8 cellular contexts compared by ENCODE assay signal in the genomic region with DNA sequence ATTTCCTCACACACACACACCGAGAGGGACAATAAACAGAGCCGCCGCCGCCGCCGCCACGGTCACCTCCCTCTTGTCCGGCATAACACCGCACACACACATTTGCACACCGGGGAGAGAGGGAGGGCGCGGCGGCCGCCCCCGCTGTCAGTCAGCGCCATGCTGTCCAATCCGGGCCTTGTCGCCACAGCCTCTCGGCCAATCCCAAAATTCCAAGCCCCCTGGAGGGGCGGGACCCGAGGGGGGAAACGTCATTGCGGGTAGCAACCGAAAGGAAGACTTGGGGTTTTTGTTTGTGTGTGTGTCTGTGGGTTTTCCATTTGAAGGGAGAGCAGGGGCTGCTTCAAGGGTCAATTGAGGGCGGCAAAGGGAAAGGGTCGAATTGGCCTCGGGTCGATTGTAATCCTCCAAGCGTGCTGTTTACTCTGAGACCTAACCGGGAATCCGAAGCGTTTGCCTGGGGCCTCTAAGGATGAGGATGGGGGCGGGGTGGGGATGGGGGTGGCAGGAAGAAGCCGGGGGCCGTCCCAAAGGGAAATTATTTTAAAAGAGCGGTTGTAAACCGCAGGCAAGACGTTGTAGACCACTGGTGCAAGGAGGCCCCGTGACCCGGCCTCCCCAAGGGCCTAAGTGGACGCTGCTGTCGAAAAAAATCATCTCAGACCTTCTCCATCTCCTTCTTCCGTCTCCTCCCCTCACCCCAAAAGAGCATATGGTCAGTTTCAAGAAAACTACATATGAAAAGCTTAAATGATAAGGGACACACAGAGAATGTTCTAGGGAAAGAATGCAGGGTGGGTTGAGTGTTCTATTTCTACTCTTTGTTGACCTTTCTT. TPM values are rescaled to one million over a fixed set of nuclear protein-coding genes. Genes with fewer than 3 reads are reported as not detected.
DNase-seq lines count a peak whose midpoint lies in the region; TF ChIP-seq lines count a peak whose summit lies in the region.

A gene with protein sequence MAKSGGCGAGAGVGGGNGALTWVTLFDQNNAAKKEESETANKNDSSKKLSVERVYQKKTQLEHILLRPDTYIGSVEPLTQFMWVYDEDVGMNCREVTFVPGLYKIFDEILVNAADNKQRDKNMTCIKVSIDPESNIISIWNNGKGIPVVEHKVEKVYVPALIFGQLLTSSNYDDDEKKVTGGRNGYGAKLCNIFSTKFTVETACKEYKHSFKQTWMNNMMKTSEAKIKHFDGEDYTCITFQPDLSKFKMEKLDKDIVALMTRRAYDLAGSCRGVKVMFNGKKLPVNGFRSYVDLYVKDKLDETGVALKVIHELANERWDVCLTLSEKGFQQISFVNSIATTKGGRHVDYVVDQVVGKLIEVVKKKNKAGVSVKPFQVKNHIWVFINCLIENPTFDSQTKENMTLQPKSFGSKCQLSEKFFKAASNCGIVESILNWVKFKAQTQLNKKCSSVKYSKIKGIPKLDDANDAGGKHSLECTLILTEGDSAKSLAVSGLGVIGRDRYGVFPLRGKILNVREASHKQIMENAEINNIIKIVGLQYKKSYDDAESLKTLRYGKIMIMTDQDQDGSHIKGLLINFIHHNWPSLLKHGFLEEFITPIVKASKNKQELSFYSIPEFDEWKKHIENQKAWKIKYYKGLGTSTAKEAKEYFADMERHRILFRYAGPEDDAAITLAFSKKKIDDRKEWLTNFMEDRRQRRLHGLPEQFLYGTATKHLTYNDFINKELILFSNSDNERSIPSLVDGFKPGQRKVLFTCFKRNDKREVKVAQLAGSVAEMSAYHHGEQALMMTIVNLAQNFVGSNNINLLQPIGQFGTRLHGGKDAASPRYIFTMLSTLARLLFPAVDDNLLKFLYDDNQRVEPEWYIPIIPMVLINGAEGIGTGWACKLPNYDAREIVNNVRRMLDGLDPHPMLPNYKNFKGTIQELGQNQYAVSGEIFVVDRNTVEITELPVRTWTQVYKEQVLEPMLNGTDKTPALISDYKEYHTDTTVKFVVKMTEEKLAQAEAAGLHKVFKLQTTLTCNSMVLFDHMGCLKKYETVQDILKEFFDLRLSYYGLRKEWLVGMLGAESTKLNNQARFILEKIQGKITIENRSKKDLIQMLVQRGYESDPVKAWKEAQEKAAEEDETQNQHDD (N-terminal part only) (minus strand): TSS at position 98 of the 836 bp plus-strand sequence. CDS start 610 bp downstream, outside the sequence.

- H2AFZ ChIP-seq in H9 (ENCODE audit: low read length) = no peak within 1 kb of the TSS

- H3K27me3 ChIP-seq in H9 (ENCODE audit: insufficient read depth, low read length) (no peaks in the 10 kb centered on the region), MG63 (no peaks in the 10 kb centered on the region)

- H3K4me3 ChIP-seq in MG63 (peak within 1 kb of the TSS; percentile 76), fibroblast of the aortic adventitia (ENCODE audit: low read depth, low read length) (peak within 1 kb of the TSS; percentile 78)

- H3K27me3 Mint-ChIP-seq in H9 (ENCODE audit: low read depth) = no peaks in the 10 kb centered on the region
- H3K27me3 Mint-ChIP-seq in nephron (ENCODE audit: low read depth) = no peaks in the 10 kb centered on the region
- no peaks in the 10 kb centered on the region for H3K27me3 Mint-ChIP-seq in stimulated activated naive CD8-positive, alpha-beta T cell treated with anti-CD3 and anti-CD28 coated beads, Interleukin-15, Interleukin-2, amounts not matched to agents 100 ng/mL and 50 ng/mL, for 24 hours

- peaks cover 2% of the 10 kb centered on the region for H4K20me1 ChIP-seq in H9 (ENCODE audit: control insufficient read depth, insufficient read depth, insufficient read length)

- no peaks in the 10 kb centered on the region for H3K36me3 ChIP-seq in MG63

- peaks cover 17% of the 10 kb centered on the region for H3K23me2 ChIP-seq in H9 (ENCODE audit: insufficient read length, low read depth, low read length, poor library complexity, severe bottlenecking)

- H3K4me3 Mint-ChIP-seq in H9 = peak within 1 kb of the TSS; percentile 91 to 97
- H3K4me3 Mint-ChIP-seq in nephron = peak within 1 kb of the TSS; percentile 85 to 98 (median 96)
- H3K4me3 Mint-ChIP-seq in stimulated activated naive CD8-positive, alpha-beta T cell treated with anti-CD3 and anti-CD28 coated beads, Interleukin-15, Interleukin-2, amounts not matched to agents 100 ng/mL and 50 ng/mL, for 24 hours = peak within 1 kb of the TSS; percentile 95

- TF ChIP-seq CTCF in H9 (conservative IDR thresholded peaks at IDR 0.05) (no peak), fibroblast of the aortic adventitia (IDR thresholded peaks at IDR 0.05; ENCODE audit: insufficient read depth, low read length) (no peak), nephron (IDR thresholded peaks at IDR 0.05; ENCODE audit: unreplicated experiment in 3 of 3) (no peak)

- no peak within 1 kb of the TSS for H4K5ac ChIP-seq in H9 (ENCODE audit: insufficient read length, low read depth, low read length)

- H2BK15ac ChIP-seq in H9 (ENCODE audit: low read depth, low read length) = no peak within 1 kb of the TSS

- no peak within 1 kb of the TSS for H3K56ac ChIP-seq in H9 (ENCODE audit: insufficient read length, low read depth, low read length)

- H4K8ac ChIP-seq in H9 (replicated peaks; ENCODE audit: insufficient read length, low read depth, low read length) = no peak within 1 kb of the TSS

- H2BK120ac ChIP-seq in H9 (ENCODE audit: low read depth, low read length, poor library complexity, severe bottlenecking) = no peak within 1 kb of the TSS

- no peak within 1 kb of the TSS for H2BK20ac ChIP-seq in H9 (ENCODE audit: low read depth, low read length, poor library complexity, severe bottlenecking)

- H3K14ac ChIP-seq in H9 (ENCODE audit: insufficient read depth, low read length) = peak within 1 kb of the TSS; percentile 96

- H3K79me1 ChIP-seq in H9 (ENCODE audit: insufficient read depth, low read depth, low read length, poor library complexity, severe bottlenecking) = peaks cover 4% of the 10 kb centered on the region

- no peak within 1 kb of the TSS; the same call in 1 of the 2 replicates for H3K4ac ChIP-seq in H9 (ENCODE audit: low read depth, low read length)

- H3K9ac ChIP-seq in H9 (ENCODE audit: extremely low read depth, insufficient read length, low read length) = peak within 1 kb of the TSS; percentile 92

- no peaks in the 10 kb centered on the region for H3K9me3 Mint-ChIP-seq in H9
- no peaks in the 10 kb centered on the region for H3K9me3 Mint-ChIP-seq in nephron
- H3K9me3 Mint-ChIP-seq in stimulated activated naive CD8-positive, alpha-beta T cell treated with anti-CD3 and anti-CD28 coated beads, Interleukin-15, Interleukin-2, amounts not matched to agents 100 ng/mL and 50 ng/mL, for 24 hours = no peaks in the 10 kb centered on the region

- H3K9me3 ChIP-seq in H9 (ENCODE audit: control insufficient read depth, low read depth, low read length) (no peaks in the 10 kb centered on the region), MG63 (no peaks in the 10 kb centered on the region)

- H3K4me1 ChIP-seq in H9 (ENCODE audit: insufficient read depth, low read length) = no peaks in the 10 kb centered on the region; the same call in 1 of the 2 replicates

- H2BK5ac ChIP-seq in H9 (ENCODE audit: insufficient read length, low read length) = peak within 1 kb of the TSS; percentile 31

- WGBS in H9 (ENCODE audit: extremely low coverage, insufficient read length, low lambda C conversion rate) = no CpG with 5 or more reads among the region's 43 CpGs

- H3K18ac ChIP-seq in H9 (ENCODE audit: insufficient read length, low read depth, low read length) = peak within 1 kb of the TSS; percentile 95

- peaks cover 34 to 36% of the 10 kb centered on the region in 2 experiments for H3K4me1 Mint-ChIP-seq in H9
- peaks cover 35% of the 10 kb centered on the region for H3K4me1 Mint-ChIP-seq in nephron
- H3K4me1 Mint-ChIP-seq in stimulated activated naive CD8-positive, alpha-beta T cell treated with anti-CD3 and anti-CD28 coated beads, Interleukin-15, Interleukin-2, amounts not matched to agents 100 ng/mL and 50 ng/mL, for 24 hours (ENCODE audit: low read depth) = peaks cover 48% of the 10 kb centered on the region

- H4K91ac ChIP-seq in H9 (ENCODE audit: insufficient read length, low read depth, low read length) = no peak within 1 kb of the TSS

- H3K27ac Mint-ChIP-seq in H9 = peak within 1 kb of the TSS; percentile 99 to 100 (median 100)
- H3K27ac Mint-ChIP-seq in nephron = peak within 1 kb of the TSS; percentile 99 to 100 (median 100)
- H3K27ac Mint-ChIP-seq in stimulated activated naive CD8-positive, alpha-beta T cell treated with anti-CD3 and anti-CD28 coated beads, Interleukin-15, Interleukin-2, amounts not matched to agents 100 ng/mL and 50 ng/mL, for 24 hours = peak within 1 kb of the TSS; percentile 93

- no peak within 1 kb of the TSS for H3T11ph ChIP-seq in H9 (ENCODE audit: low read length)

- DNase-seq in ELR (ENCODE audit: low read depth) (peak; percentile 95), H9 (peak; percentile 96), MG63 (peak; percentile 90), SIG-M5 (lab: John Stamatoyannopoulos, UW) (peak; percentile 71), activated gamma-delta T cell (lab: John Stamatoyannopoulos, UW) (peak; percentile 87), fibroblast of the aortic adventitia (ENCODE audit: low read depth) (peak; percentile 95)

- H3K23ac ChIP-seq in H9 (ENCODE audit: insufficient read length, low read depth, low read length) = no peak within 1 kb of the TSS

- H3K27ac ChIP-seq in H9 (ENCODE audit: insufficient read length, low read depth, low read length) = peak within 1 kb of the TSS; percentile 81

- H3K4me2 ChIP-seq in H9 (ENCODE audit: insufficient read depth, insufficient read length, low read length) = peak within 1 kb of the TSS; percentile 98

- H3K36me3 Mint-ChIP-seq in H9 (ENCODE audit: insufficient read depth in 1 of 3, low read depth in 3 of 3) (peaks cover 0 to 4% (median 0%) of the 10 kb centered on the region in 3 experiments; a peak in 1 of 7 replicates), nephron (ENCODE audit: low read depth) (no peaks in the 10 kb centered on the region)
- H3K36me3 Mint-ChIP-seq in stimulated activated naive CD8-positive, alpha-beta T cell treated with anti-CD3 and anti-CD28 coated beads, Interleukin-15, Interleukin-2, amounts not matched to agents 100 ng/mL and 50 ng/mL, for 24 hours (ENCODE audit: low read depth) = peaks cover 4% of the 10 kb centered on the region

- no peak within 1 kb of the TSS for H2AK5ac ChIP-seq in H9 (ENCODE audit: insufficient read length, low read length)

- H3K79me2 ChIP-seq in H9 (ENCODE audit: insufficient read depth, low read length) = peaks cover 17% of the 10 kb centered on the region; the same call in 1 of the 2 replicates

- H2BK12ac ChIP-seq in H9 (ENCODE audit: insufficient read length, low read depth, low read length) = no peak within 1 kb of the TSS

RNA-seq across cellular contexts. Expression of the gene that starts here (rescaled TPM):
- 170 and 181 TPM in 2 replicates for total RNA-seq in H9 (2021)
- 45.4 and 119 TPM in 2 replicates for total RNA-seq in MG63 (2014; rRNA removed; shearing (Covaris generic); ENCODE audit: low replicate concordance)
- 76.6 and 176 TPM in 2 replicates for total RNA-seq in fibroblast of the aortic adventitia (ENCODE audit: low replicate concordance)

Comparison
In these comparisons a context has a peak if more than half of its experiments do, and no peak if none do; other contexts are left out.
1. Peak in every context shown above with its lines: DNase-seq, H3K4me3 ChIP-seq and H3K27ac ChIP-seq.